In the genomic region with DNA sequence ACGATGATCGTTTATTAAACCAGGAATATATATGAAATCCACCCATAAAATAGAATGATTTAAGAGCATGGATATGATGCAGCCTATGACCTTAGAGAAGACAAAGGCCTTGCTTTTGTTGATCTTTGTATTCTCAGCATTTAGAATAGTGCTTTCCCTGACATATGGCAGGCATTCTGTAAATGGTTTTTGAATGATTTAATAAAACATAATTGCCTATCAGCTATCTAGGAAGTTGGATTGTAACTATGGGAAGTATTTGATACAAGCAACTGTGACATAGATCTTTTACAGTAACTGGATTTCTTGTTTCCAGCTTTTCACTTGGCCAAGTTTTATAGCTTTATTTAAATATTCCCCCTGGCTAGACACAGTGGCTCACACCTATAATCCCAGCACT, we compare ENCODE assay signal across 19 cellular contexts. TPM values are rescaled to one million over a fixed set of nuclear protein-coding genes. Genes with fewer than 3 reads are reported as not detected.
A peak's percentile ranks its signal among the peaks of the same experiment; 100 is the strongest.
DNase-seq lines count a peak whose midpoint lies in the region; TF ChIP-seq lines count a peak whose summit lies in the region.
"Had no signal": no experiment of that assay in that cellular context is flagged by ENCODE, and none has a peak within 500 bp of the region (broad histone marks: within the 10 kb centered on the region; RNA-seq: fewer than 3 reads in every experiment).

No MANE protein-coding gene starts in this region.

- no peak for DNase-seq in activated T-cell treated with anti-CD3 and anti-CD28 coated beads, Interleukin-2, amount 50 U/mL, for 24 hours
- DNase-seq in activated T-cell treated with anti-CD3 and anti-CD28 coated beads, Interleukin-2, amount 50 U/mL, for 1 hour, result no peak
- DNase-seq in activated naive CD8-positive, alpha-beta T cell treated with anti-CD3 and anti-CD28 coated beads for 36 hours, result no peak
- DNase-seq in spleen (no peak), NCI-H2081 (lab: John Stamatoyannopoulos, UW) (no peak), NCI-H1092 treated with DMSO at 0.1 percent for 48 hours (lab: John Stamatoyannopoulos, UW) (no peak), HK-2 (ENCODE audit: unreplicated experiment) (no peak)
- DNase-seq: activated effector memory CD4-positive, alpha-beta T cell treated with anti-CD3 and anti-CD28 coated beads, Interleukin-2, amount 50 U/mL, for 16 hours; DMS53; NCI-H1417; NCI-H524 treated with DMSO at 0.1 percent for 48 hours; ovary; stimulated activated CD4-positive, alpha-beta T cell treated with anti-CD3 and anti-CD28 coated beads, Interleukin-12 subunit alpha, Interleukin-12 subunit beta, amount 100 ng/mL, for 4 hours had no signal

- no peak overlapping the region for H2AFZ ChIP-seq in KMS-11 (ENCODE audit: low read depth)

- peaks cover 2% of the 10 kb centered on the region for H3K36me3 Mint-ChIP-seq in activated T-cell treated with anti-CD3 and anti-CD28 coated beads, Interleukin-2, amount 50 U/mL, for 24 hours (ENCODE audit: low read depth)
- peaks cover 5% of the 10 kb centered on the region for H3K36me3 Mint-ChIP-seq in activated naive CD8-positive, alpha-beta T cell treated with anti-CD3 and anti-CD28 coated beads for 36 hours

- no peaks in the 10 kb centered on the region for H3K9me3 ChIP-seq in spleen
- H3K9me3 ChIP-seq: ascending aorta, ovary, right atrium auricular region, suprapubic skin had no signal

- no peaks in the 10 kb centered on the region for H3K27me3 ChIP-seq in KMS-11 (ENCODE audit: insufficient read depth, low read depth)
- H3K27me3 ChIP-seq in spleen (replicated peaks in 1 of 7), result no peaks in the 10 kb centered on the region
- H3K27me3 ChIP-seq: ascending aorta, ovary, right atrium auricular region, suprapubic skin had no signal

- TF ChIP-seq CTCF in KMS-11 (conservative IDR thresholded peaks at IDR 0.05; ENCODE audit: low read depth, low read length), result no peak
- TF ChIP-seq CTCF in spleen (IDR thresholded peaks at IDR 0.05 in 8 of 11, conservative IDR thresholded peaks at IDR 0.05 in 3 of 11), result no peak

- intact Hi-C loops in spleen (cut with DNase I; ENCODE audit: low total_unique reads), result no loop called here

- H3K9me3 Mint-ChIP-seq in activated T-cell treated with anti-CD3 and anti-CD28 coated beads, Interleukin-2, amount 50 U/mL, for 24 hours, result no peaks in the 10 kb centered on the region
- H3K9me3 Mint-ChIP-seq in activated naive CD8-positive, alpha-beta T cell treated with anti-CD3 and anti-CD28 coated beads for 36 hours, result peaks cover 5% of the 10 kb centered on the region

- WGBS in spleen, 5 donors, result 92 to 96% (median 95%) methylated on average over 2 of the region's 2 CpGs

- H3K4me1 ChIP-seq in KMS-11 (ENCODE audit: low read depth, poor library complexity, severe bottlenecking), result peaks cover 85% of the 10 kb centered on the region
- H3K4me1 ChIP-seq in spleen, result peaks cover 13 to 80% (median 37%) of the 10 kb centered on the region in 6 donors
- H3K4me1 ChIP-seq: ascending aorta, right atrium auricular region had no signal

- H3K79me2 ChIP-seq in KMS-11 (ENCODE audit: insufficient read depth, low read depth), result no peaks in the 10 kb centered on the region

- no peaks in the 10 kb centered on the region for H3K36me3 ChIP-seq in KMS-11 (ENCODE audit: insufficient read depth)
- no peaks in the 10 kb centered on the region for H3K36me3 ChIP-seq in spleen
- H3K36me3 ChIP-seq: ascending aorta, ovary, right atrium auricular region, suprapubic skin had no signal

- no peak overlapping the region for H3K9ac ChIP-seq in KMS-11

- no peak overlapping the region for H3K27ac ChIP-seq in KMS-11
- peak overlapping the region in 7 of 8 donors; percentile 37 to 92 (median 88) for H3K27ac ChIP-seq in spleen
- H3K27ac ChIP-seq: ascending aorta, ovary, right atrium auricular region, suprapubic skin, VCaP had no signal

- peak overlapping the region; percentile 66; the same call in 1 of the 2 replicates for H3K4me2 ChIP-seq in KMS-11

- H3K27ac Mint-ChIP-seq in activated T-cell treated with anti-CD3 and anti-CD28 coated beads, Interleukin-2, amount 50 U/mL, for 24 hours, result peak overlapping the region; percentile 40
- peak overlapping the region; percentile 79 for H3K27ac Mint-ChIP-seq in activated naive CD8-positive, alpha-beta T cell treated with anti-CD3 and anti-CD28 coated beads for 36 hours

- TF ChIP-seq POLR2A in spleen (IDR thresholded peaks at IDR 0.05), result no peak

- H3K27me3 Mint-ChIP-seq in activated T-cell treated with anti-CD3 and anti-CD28 coated beads, Interleukin-2, amount 50 U/mL, for 24 hours, result no peaks in the 10 kb centered on the region
- no peaks in the 10 kb centered on the region for H3K27me3 Mint-ChIP-seq in activated naive CD8-positive, alpha-beta T cell treated with anti-CD3 and anti-CD28 coated beads for 36 hours

- H4K20me1 ChIP-seq in KMS-11 (ENCODE audit: insufficient read depth), result no peaks in the 10 kb centered on the region

- H3K4me3 Mint-ChIP-seq in activated T-cell treated with anti-CD3 and anti-CD28 coated beads, Interleukin-2, amount 50 U/mL, for 24 hours, result no peak overlapping the region
- H3K4me3 Mint-ChIP-seq in activated naive CD8-positive, alpha-beta T cell treated with anti-CD3 and anti-CD28 coated beads for 36 hours, result no peak overlapping the region
- H3K4me3 Mint-ChIP-seq: CD14-positive monocyte had no signal

- peaks cover 87% of the 10 kb centered on the region for H3K4me1 Mint-ChIP-seq in activated T-cell treated with anti-CD3 and anti-CD28 coated beads, Interleukin-2, amount 50 U/mL, for 24 hours (ENCODE audit: low read depth)
- H3K4me1 Mint-ChIP-seq in activated naive CD8-positive, alpha-beta T cell treated with anti-CD3 and anti-CD28 coated beads for 36 hours, result peaks cover 79% of the 10 kb centered on the region

- H3K4me3 ChIP-seq in KMS-11 (IDR thresholded peaks at IDR 0.05; ENCODE audit: insufficient read depth, low read depth, low read length), result peak overlapping the region; percentile 8
- no peak overlapping the region for H3K4me3 ChIP-seq in spleen
- H3K4me3 ChIP-seq: ascending aorta, ovary, right atrium auricular region, suprapubic skin had no signal

RNA-seq across cellular contexts. Expression of gene GPR155, which starts 5.1 kb away (rescaled TPM):
- 10 to 100 TPM in 1 of 2 experiments, 1 to 10 TPM in 1; 9.4 to 14.5 TPM for total RNA-seq in activated naive CD8-positive, alpha-beta T cell treated with anti-CD3 and anti-CD28 coated beads for 36 hours
- 10 to 100 TPM in 6 of 7 donors, 1 to 10 TPM in 1; 9.5 to 15.5 (median 11.6) TPM for total RNA-seq in spleen
- polyA plus RNA-seq in spleen, result 1 to 10 TPM in 1 of 3 donors, under 1 TPM in 2; 0.80 to 1.4 (median 1.00) TPM
